Comparison of ENCODE assay signal across 5 cellular contexts in genomic region chr16:20705972-20706371, GRCh38. TPM values are rescaled to one million over a fixed set of nuclear protein-coding genes. Genes with fewer than 3 reads are reported as not detected.
"Had no signal": no experiment of that assay in that cellular context is flagged by ENCODE, and none has a peak within 500 bp of the region (broad histone marks: within the 10 kb centered on the region; RNA-seq: fewer than 3 reads in every experiment).

No MANE protein-coding gene starts in this region.

RNA-seq across cellular contexts. Expression of gene ACSM1, which starts 8.5 kb away (rescaled TPM):
- total RNA-seq: activated CD4-positive, alpha-beta memory T cell treated with anti-CD3 and anti-CD28 coated beads, Interleukin-2, amount 10 ng/mL, durations not matched to agents 7 days and 5 days; activated CD4-positive, alpha-beta T cell treated with anti-CD3 and anti-CD28 coated beads for 36 hours; activated CD8-positive, alpha-beta memory T cell treated with anti-CD3 and anti-CD28 coated beads, Interleukin-2, amount 10 ng/mL, durations not matched to agents 7 days and 5 days; ascending aorta; cardiac muscle cell had no signal
- polyA plus RNA-seq: cardiac muscle cell had no signal

RNA-seq across cellular contexts. Expression of gene ACSM3, which starts 57.8 kb away (rescaled TPM):
- total RNA-seq: ascending aorta had no signal
